1 cellular context compared by ENCODE assay signal in the genomic region with DNA sequence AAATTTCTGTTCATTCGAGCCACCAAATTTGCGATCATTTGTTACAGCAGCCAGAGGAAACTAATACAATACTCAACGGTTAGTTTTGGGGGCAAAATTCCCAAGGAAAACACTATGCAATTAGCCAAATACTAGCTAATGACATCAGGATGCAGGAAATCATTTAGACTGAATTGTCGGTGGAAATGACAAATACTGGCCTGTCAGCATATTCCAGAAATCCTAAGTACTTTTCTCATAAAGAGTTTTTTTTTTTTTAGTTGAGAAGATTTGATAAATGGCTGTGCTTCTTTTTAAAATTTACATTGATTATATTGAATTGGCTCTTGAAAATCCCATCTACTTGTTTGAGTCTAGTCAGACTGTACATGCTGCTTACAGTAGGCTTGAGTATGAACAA.
TF ChIP-seq lines count a peak whose summit lies in the region.

No MANE protein-coding gene starts in this region.

TF ChIP-seq in HepG2, 621 proteins besides CTCF, POLR2A, EP300 and RAD21 (continued from another document):
- TF ChIP-seq ZKSCAN8 (CRISPR knock-in tag; IDR thresholded peaks at IDR 0.05; ENCODE audit: borderline replicate concordance) (no peak), ZNF75D (CRISPR knock-in tag; IDR thresholded peaks at IDR 0.05; ENCODE audit: borderline replicate concordance) (no peak), POLR2AphosphoS2 (IDR thresholded peaks at IDR 0.05; ENCODE audit: low read depth, low read length) (no peak), FOXA1 (IDR thresholded peaks at IDR 0.05) (no peak), FOXA1 (CRISPR knock-in tag; IDR thresholded peaks at IDR 0.05) (no peak), ZNF432 (CRISPR knock-in tag; IDR thresholded peaks at IDR 0.05; ENCODE audit: borderline replicate concordance) (no peak), FOSL2 (CRISPR knock-in tag; IDR thresholded peaks at IDR 0.05) (no peak), ZBTB1 (CRISPR knock-in tag; IDR thresholded peaks at IDR 0.05; ENCODE audit: borderline replicate concordance) (no peak), ZNF12 (CRISPR knock-in tag; IDR thresholded peaks at IDR 0.05) (peak; percentile 65; the same call in 1 of the 2 replicates), HOXD1 (CRISPR knock-in tag; IDR thresholded peaks at IDR 0.05) (no peak), KLF13 (CRISPR knock-in tag; IDR thresholded peaks at IDR 0.05) (no peak), HDAC6 (IDR thresholded peaks at IDR 0.05; ENCODE audit: low read depth, low read length) (no peak), ZNF484 (CRISPR knock-in tag; IDR thresholded peaks at IDR 0.05; ENCODE audit: borderline replicate concordance, low read depth) (no peak), PCBP2 (optimal IDR thresholded peaks at IDR 0.05; ENCODE audit: low read depth, low read length, poor library complexity, severe bottlenecking) (no peak)
- TF ChIP-seq, protein P1, sequence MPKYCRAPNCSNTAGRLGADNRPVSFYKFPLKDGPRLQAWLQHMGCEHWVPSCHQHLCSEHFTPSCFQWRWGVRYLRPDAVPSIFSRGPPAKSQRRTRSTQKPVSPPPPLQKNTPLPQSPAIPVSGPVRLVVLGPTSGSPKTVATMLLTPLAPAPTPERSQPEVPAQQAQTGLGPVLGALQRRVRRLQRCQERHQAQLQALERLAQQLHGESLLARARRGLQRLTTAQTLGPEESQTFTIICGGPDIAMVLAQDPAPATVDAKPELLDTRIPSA (CRISPR knock-in tag; IDR thresholded peaks at IDR 0.05; ENCODE audit: borderline replicate concordance), result no peak
- TF ChIP-seq, protein P2, sequence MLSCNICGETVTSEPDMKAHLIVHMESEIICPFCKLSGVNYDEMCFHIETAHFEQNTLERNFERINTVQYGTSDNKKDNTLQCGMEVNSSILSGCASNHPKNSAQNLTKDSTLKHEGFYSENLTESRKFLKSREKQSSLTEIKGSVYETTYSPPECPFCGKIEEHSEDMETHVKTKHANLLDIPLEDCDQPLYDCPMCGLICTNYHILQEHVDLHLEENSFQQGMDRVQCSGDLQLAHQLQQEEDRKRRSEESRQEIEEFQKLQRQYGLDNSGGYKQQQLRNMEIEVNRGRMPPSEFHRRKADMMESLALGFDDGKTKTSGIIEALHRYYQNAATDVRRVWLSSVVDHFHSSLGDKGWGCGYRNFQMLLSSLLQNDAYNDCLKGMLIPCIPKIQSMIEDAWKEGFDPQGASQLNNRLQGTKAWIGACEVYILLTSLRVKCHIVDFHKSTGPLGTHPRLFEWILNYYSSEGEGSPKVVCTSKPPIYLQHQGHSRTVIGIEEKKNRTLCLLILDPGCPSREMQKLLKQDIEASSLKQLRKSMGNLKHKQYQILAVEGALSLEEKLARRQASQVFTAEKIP (CRISPR knock-in tag; IDR thresholded peaks at IDR 0.05; ENCODE audit: borderline replicate concordance), result no peak
- TF ChIP-seq, protein P3, sequence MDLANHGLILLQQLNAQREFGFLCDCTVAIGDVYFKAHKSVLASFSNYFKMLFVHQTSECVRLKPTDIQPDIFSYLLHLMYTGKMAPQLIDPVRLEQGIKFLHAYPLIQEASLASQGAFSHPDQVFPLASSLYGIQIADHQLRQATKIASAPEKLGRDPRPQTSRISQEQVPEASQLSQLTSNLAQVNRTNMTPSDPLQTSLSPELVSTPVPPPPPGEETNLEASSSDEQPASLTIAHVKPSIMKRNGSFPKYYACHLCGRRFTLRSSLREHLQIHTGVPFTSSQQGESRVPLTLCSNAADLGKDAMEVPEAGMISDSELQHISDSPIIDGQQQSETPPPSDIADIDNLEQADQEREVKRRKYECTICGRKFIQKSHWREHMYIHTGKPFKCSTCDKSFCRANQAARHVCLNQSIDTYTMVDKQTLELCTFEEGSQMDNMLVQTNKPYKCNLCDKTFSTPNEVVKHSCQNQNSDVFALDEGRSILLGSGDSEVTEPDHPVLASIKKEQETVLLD (CRISPR knock-in tag; IDR thresholded peaks at IDR 0.05; ENCODE audit: low read depth), result no peak
- TF ChIP-seq, protein P4, sequence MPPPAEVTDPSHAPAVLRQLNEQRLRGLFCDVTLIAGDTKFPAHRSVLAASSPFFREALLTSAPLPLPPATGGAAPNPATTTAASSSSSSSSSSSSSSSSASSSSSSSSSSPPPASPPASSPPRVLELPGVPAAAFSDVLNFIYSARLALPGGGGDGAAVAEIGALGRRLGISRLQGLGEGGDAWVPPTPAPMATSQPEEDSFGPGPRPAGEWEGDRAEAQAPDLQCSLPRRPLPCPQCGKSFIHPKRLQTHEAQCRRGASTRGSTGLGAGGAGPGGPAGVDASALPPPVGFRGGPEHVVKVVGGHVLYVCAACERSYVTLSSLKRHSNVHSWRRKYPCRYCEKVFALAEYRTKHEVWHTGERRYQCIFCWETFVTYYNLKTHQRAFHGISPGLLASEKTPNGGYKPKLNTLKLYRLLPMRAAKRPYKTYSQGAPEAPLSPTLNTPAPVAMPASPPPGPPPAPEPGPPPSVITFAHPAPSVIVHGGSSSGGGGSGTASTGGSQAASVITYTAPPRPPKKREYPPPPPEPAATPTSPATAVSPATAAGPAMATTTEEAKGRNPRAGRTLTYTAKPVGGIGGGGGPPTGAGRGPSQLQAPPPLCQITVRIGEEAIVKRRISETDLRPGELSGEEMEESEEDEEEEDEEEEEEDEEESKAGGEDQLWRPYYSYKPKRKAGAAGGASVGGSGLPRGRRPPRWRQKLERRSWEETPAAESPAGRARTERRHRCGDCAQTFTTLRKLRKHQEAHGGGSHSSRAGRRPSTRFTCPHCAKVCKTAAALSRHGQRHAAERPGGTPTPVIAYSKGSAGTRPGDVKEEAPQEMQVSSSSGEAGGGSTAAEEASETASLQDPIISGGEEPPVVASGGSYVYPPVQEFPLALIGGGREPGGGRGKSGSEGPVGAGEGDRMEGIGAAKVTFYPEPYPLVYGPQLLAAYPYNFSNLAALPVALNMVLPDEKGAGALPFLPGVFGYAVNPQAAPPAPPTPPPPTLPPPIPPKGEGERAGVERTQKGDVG (CRISPR knock-in tag; IDR thresholded peaks at IDR 0.05; ENCODE audit: borderline replicate concordance), result no peak
- TF ChIP-seq, protein P5, sequence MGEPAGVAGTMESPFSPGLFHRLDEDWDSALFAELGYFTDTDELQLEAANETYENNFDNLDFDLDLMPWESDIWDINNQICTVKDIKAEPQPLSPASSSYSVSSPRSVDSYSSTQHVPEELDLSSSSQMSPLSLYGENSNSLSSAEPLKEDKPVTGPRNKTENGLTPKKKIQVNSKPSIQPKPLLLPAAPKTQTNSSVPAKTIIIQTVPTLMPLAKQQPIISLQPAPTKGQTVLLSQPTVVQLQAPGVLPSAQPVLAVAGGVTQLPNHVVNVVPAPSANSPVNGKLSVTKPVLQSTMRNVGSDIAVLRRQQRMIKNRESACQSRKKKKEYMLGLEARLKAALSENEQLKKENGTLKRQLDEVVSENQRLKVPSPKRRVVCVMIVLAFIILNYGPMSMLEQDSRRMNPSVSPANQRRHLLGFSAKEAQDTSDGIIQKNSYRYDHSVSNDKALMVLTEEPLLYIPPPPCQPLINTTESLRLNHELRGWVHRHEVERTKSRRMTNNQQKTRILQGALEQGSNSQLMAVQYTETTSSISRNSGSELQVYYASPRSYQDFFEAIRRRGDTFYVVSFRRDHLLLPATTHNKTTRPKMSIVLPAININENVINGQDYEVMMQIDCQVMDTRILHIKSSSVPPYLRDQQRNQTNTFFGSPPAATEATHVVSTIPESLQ (CRISPR knock-in tag; conservative IDR thresholded peaks at IDR 0.05), result no peak
- TF ChIP-seq, protein P6, sequence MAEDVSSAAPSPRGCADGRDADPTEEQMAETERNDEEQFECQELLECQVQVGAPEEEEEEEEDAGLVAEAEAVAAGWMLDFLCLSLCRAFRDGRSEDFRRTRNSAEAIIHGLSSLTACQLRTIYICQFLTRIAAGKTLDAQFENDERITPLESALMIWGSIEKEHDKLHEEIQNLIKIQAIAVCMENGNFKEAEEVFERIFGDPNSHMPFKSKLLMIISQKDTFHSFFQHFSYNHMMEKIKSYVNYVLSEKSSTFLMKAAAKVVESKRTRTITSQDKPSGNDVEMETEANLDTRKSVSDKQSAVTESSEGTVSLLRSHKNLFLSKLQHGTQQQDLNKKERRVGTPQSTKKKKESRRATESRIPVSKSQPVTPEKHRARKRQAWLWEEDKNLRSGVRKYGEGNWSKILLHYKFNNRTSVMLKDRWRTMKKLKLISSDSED (CRISPR knock-in tag; IDR thresholded peaks at IDR 0.05), result no peak
